In the genomic region with DNA sequence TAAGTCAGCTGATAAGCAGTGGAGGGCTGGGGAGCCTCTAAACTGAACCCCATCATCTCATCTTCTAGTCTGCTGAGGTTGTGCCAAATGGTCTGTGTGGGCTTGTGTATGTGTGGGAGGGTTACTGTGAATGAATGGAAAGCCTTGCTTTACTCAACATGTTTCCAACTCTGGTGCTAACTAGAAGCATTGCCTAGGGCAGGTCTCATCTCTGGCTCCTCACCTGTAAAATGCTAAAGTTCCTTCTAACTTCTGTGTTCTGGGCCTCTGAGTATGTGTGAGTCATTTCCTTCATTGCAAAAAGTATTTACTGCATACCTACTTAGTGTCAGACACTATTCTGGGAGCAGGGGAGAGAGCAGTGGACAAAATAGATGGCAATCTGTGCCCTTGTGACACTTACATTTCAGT, we compare ENCODE assay signal across 9 cellular contexts. TPM values are rescaled to one million over a fixed set of nuclear protein-coding genes. Genes with fewer than 3 reads are reported as not detected.
A peak's percentile ranks its signal among the peaks of the same experiment; 100 is the strongest.
DNase-seq lines count a peak whose midpoint lies in the region; ATAC-seq, FAIRE-seq and TF ChIP-seq lines count a peak whose summit lies in the region.
"Had no signal": no experiment of that assay in that cellular context is flagged by ENCODE, and none has a peak within 500 bp of the region (broad histone marks: within the 10 kb centered on the region; RNA-seq: fewer than 3 reads in every experiment).

No MANE protein-coding gene starts in this region.

- FAIRE-seq in RCC 7860 (lab: Jason Lieb, UNC): no peak

- peak overlapping the region; percentile 82 for H3K4me3 Mint-ChIP-seq in GM23338

- peaks cover 14% of the 10 kb centered on the region for H3K4me1 ChIP-seq in GM23338 (ENCODE audit: insufficient read depth)
- H3K4me1 ChIP-seq in osteoblast (ENCODE audit: insufficient read depth, low read length): peaks cover 24% of the 10 kb centered on the region

- no peaks in the 10 kb centered on the region for H3K9me3 ChIP-seq in osteoblast (ENCODE audit: low read depth, low read length)

- H3K27me3 ChIP-seq in GM23338 (ENCODE audit: insufficient read depth): peaks cover 36% of the 10 kb centered on the region
- H3K27me3 ChIP-seq in osteoblast (ENCODE audit: insufficient read depth, low read length): peaks cover 37% of the 10 kb centered on the region

- no peak overlapping the region for H2AFZ ChIP-seq in GM23338
- H2AFZ ChIP-seq in osteoblast (ENCODE audit: low read length): no peak overlapping the region

- no peaks in the 10 kb centered on the region for H3K9me2 ChIP-seq in GM23338 (ENCODE audit: insufficient read depth)

- ATAC-seq in GM23338: no peak

- H3K4me3 ChIP-seq in GM23338 (peak overlapping the region; percentile 85), epithelial cell of proximal tubule (ENCODE audit: low read depth, low read length) (peak overlapping the region; percentile 75), osteoblast (ENCODE audit: insufficient read depth, low read length) (no peak overlapping the region)

- H3K27ac Mint-ChIP-seq in GM23338: no peak overlapping the region

- H3K79me2 ChIP-seq in GM23338 (replicated peaks; ENCODE audit: insufficient read depth) (peaks cover 20% of the 10 kb centered on the region), osteoblast (ENCODE audit: insufficient read depth, low read length) (no peaks in the 10 kb centered on the region)

- no peak for TF ChIP-seq CTCF in GM23338 (conservative IDR thresholded peaks at IDR 0.05; ENCODE audit: low read depth in 2 of 2)
- TF ChIP-seq CTCF in epithelial cell of proximal tubule (conservative IDR thresholded peaks at IDR 0.05; ENCODE audit: low read depth, low read length): no peak
- no peak for TF ChIP-seq CTCF in osteoblast (IDR thresholded peaks at IDR 0.05; ENCODE audit: extremely low read depth, low read depth, low read length)

- peaks cover 18% of the 10 kb centered on the region for H3K36me3 Mint-ChIP-seq in GM23338 (ENCODE audit: low read depth)

- 0 out of 2 replicates have a peak, but pooled peaks cover 11% of the 10 kb centered on the region for H3F3A ChIP-seq in GM23338 (replicated peaks; ENCODE audit: low read depth)

- H3K4me2 ChIP-seq in GM23338 (peak overlapping the region; percentile 98), osteoblast (ENCODE audit: insufficient read depth, low read length) (no peak overlapping the region)

- peaks cover 38% of the 10 kb centered on the region for H3K27me3 Mint-ChIP-seq in GM23338 (ENCODE audit: insufficient read depth, low read depth, poor library complexity)

- H3K27ac ChIP-seq in GM23338 (ENCODE audit: low read depth): no peak overlapping the region
- no peak overlapping the region for H3K27ac ChIP-seq in osteoblast (ENCODE audit: low read depth, low read length)

- H3K4me1 Mint-ChIP-seq in GM23338: peaks cover 25% of the 10 kb centered on the region

- no peak for DNase-seq in GM23338 (ENCODE audit: low spot score)
- DNase-seq in RCC 7860 (ENCODE audit: low spot score): peak; percentile 53
- no peak for DNase-seq in epithelial cell of proximal tubule (ENCODE audit: low read depth)
- peak; percentile 63 for DNase-seq in osteoblast (ENCODE audit: insufficient read length, low spot score, missing footprints)
- DNase-seq in NCI-H2029 treated with DMSO at 0.1 percent for 48 hours (lab: John Stamatoyannopoulos, UW): no peak
- DNase-seq in NCI-H446 treated with DMSO at 0.1 percent for 48 hours (lab: John Stamatoyannopoulos, UW): no peak
- no peak for DNase-seq in NCI-H2227 (lab: John Stamatoyannopoulos, UW; ENCODE audit: unreplicated experiment)
- no peak for DNase-seq in stimulated activated CD4-positive, alpha-beta T cell treated with anti-CD3 and anti-CD28 coated beads, Interleukin-4, amount 100 ng/mL, for 1 hour
- DNase-seq: activated CD8-positive, alpha-beta memory T cell treated with anti-CD3 and anti-CD28 coated beads, Interleukin-2, amount 50 U/mL, for 4 hours had no signal

- H3K9me3 Mint-ChIP-seq in GM23338: peaks cover 23% of the 10 kb centered on the region; the same call in 2 of the 3 replicates

- H4K20me1 ChIP-seq in GM23338 (replicated peaks; ENCODE audit: insufficient read depth): 0 out of 2 replicates have a peak, but pooled peaks cover 3% of the 10 kb centered on the region
- no peaks in the 10 kb centered on the region for H4K20me1 ChIP-seq in osteoblast (ENCODE audit: insufficient read depth, low read length)

- H3K36me3 ChIP-seq in GM23338 (ENCODE audit: insufficient read depth) (no peaks in the 10 kb centered on the region), osteoblast (ENCODE audit: insufficient read depth, low read length) (no peaks in the 10 kb centered on the region)

TF ChIP-seq in GM23338, 12 proteins besides CTCF, POLR2A, EP300 and RAD21 (continues in another document):
- TF ChIP-seq ZNF114 (CRISPR knock-in tag; IDR thresholded peaks at IDR 0.05): no peak
- TF ChIP-seq, protein P1, sequence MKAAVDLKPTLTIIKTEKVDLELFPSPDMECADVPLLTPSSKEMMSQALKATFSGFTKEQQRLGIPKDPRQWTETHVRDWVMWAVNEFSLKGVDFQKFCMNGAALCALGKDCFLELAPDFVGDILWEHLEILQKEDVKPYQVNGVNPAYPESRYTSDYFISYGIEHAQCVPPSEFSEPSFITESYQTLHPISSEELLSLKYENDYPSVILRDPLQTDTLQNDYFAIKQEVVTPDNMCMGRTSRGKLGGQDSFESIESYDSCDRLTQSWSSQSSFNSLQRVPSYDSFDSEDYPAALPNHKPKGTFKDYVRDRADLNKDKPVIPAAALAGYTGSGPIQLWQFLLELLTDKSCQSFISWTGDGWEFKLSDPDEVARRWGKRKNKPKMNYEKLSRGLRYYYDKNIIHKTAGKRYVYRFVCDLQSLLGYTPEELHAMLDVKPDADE (IDR thresholded peaks at IDR 0.05): no peak
- no peak for TF ChIP-seq EZH2 (IDR thresholded peaks at IDR 0.05; ENCODE audit: low read depth, unreplicated experiment)
- no peak for TF ChIP-seq JUNB (IDR thresholded peaks at IDR 0.05; ENCODE audit: unreplicated experiment)
- TF ChIP-seq EZH2phosphoT487 (IDR thresholded peaks at IDR 0.05; ENCODE audit: unreplicated experiment): no peak
- no peak for TF ChIP-seq NANOG (IDR thresholded peaks at IDR 0.05; ENCODE audit: borderline replicate concordance)
- TF ChIP-seq, protein P2, sequence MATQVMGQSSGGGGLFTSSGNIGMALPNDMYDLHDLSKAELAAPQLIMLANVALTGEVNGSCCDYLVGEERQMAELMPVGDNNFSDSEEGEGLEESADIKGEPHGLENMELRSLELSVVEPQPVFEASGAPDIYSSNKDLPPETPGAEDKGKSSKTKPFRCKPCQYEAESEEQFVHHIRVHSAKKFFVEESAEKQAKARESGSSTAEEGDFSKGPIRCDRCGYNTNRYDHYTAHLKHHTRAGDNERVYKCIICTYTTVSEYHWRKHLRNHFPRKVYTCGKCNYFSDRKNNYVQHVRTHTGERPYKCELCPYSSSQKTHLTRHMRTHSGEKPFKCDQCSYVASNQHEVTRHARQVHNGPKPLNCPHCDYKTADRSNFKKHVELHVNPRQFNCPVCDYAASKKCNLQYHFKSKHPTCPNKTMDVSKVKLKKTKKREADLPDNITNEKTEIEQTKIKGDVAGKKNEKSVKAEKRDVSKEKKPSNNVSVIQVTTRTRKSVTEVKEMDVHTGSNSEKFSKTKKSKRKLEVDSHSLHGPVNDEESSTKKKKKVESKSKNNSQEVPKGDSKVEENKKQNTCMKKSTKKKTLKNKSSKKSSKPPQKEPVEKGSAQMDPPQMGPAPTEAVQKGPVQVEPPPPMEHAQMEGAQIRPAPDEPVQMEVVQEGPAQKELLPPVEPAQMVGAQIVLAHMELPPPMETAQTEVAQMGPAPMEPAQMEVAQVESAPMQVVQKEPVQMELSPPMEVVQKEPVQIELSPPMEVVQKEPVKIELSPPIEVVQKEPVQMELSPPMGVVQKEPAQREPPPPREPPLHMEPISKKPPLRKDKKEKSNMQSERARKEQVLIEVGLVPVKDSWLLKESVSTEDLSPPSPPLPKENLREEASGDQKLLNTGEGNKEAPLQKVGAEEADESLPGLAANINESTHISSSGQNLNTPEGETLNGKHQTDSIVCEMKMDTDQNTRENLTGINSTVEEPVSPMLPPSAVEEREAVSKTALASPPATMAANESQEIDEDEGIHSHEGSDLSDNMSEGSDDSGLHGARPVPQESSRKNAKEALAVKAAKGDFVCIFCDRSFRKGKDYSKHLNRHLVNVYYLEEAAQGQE (IDR thresholded peaks at IDR 0.05; ENCODE audit: unreplicated experiment): no peak
- TF ChIP-seq STAT1 (IDR thresholded peaks at IDR 0.05; ENCODE audit: unreplicated experiment): no peak
- no peak for TF ChIP-seq CREB1 (CRISPR knock-in tag; IDR thresholded peaks at IDR 0.05; ENCODE audit: low read depth)
- no peak for TF ChIP-seq POLR2AphosphoS5 (IDR thresholded peaks at IDR 0.05; ENCODE audit: low read depth)

RNA-seq across cellular contexts. Expression of a gene that starts 1.3 kb away (rescaled TPM):
- 17.2 and 17.7 TPM in 2 replicates for total RNA-seq in GM23338 (2014; rRNA removed; shearing (Covaris generic))
- 3.3 and 4.9 TPM in 2 replicates for polyA plus RNA-seq in GM23338 (2016; fragmentation: Nextera tagmentation; extraction: Ambion mirVana)
- total RNA-seq in epithelial cell of proximal tubule (117 and 173 TPM in 2 replicates), osteoblast (2.2 and 3.5 TPM in 2 replicates)

Comparison
In these comparisons a context has a peak if more than half of its experiments do, and no peak if none do; other contexts are left out.
1. DNase-seq: peak in RCC 7860 (single experiment) and osteoblast (single experiment); none in GM23338 (single experiment), epithelial cell of proximal tubule (single experiment), NCI-H2029 treated with DMSO at 0.1 percent for 48 hours (single experiment), NCI-H446 treated with DMSO at 0.1 percent for 48 hours (single experiment), NCI-H2227 (single experiment) and stimulated activated CD4-positive, alpha-beta T cell treated with anti-CD3 and anti-CD28 coated beads, Interleukin-4, amount 100 ng/mL, for 1 hour (single experiment).